9 cellular contexts compared by ENCODE assay signal in the genomic region with DNA sequence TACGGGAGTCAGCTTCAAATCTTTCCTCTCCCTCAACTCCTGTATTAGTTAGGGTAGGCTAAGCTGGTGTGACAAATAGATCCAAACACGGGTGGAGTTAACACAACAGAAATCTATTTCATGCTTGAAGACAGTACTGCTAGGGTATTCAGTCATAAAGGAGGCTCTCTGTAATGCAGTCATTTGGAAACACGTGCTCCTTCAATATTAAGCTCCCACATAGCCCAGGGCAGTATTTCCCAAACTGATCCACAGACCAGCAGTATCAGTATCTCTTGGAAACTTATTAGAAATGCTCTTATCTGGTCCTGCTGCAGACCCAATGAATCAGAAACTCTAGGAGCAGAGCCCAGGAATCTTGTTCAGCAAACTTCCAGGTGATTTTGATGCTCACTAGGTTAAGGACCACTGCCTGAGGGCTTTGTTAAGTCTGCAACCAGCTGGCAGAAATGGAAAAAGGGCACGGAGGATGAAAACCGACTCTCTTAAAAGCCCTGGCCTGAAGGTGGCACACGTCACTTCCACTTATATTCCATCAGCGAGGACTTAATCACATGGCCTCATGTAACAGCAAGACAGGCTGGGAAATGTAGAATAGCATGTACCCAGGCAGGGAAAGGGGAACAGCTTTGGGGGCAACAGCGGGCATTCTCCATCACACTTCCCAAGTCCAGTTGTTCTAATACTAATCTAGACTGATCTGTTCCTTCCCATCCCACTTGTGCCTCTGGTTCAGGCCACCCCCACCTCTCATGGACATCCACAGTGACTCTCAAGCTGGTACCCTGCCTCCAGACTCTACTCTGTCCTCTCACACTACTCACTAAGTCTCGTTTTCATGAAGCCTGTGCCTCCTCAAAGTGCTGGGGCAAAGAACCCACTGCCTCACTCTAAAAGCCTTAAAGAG. TPM values are rescaled to one million over a fixed set of nuclear protein-coding genes. Genes with fewer than 3 reads are reported as not detected.
DNase-seq lines count a peak whose midpoint lies in the region; TF ChIP-seq lines count a peak whose summit lies in the region.
"Had no signal": no experiment of that assay in that cellular context is flagged by ENCODE, and none has a peak within 500 bp of the region (broad histone marks: within the 10 kb centered on the region; RNA-seq: fewer than 3 reads in every experiment).

No MANE protein-coding gene starts in this region.

- no TSS peak for BruUV-seq in Caco-2 (replicated peaks; lab: Mats Ljungman, UMichigan)

- no peaks in the 10 kb centered on the region for H3K36me3 ChIP-seq in BE2C
- H3K36me3 ChIP-seq in endodermal cell (ENCODE audit: control insufficient read depth, insufficient read depth, low read length), result no peaks in the 10 kb centered on the region
- H3K36me3 ChIP-seq in Peyer's patch, result no peaks in the 10 kb centered on the region
- no peaks in the 10 kb centered on the region for H3K36me3 ChIP-seq in Caco-2 (ENCODE audit: control insufficient read depth, insufficient read depth, low read length)
- H3K36me3 ChIP-seq: brain microvascular endothelial cell had no signal

- POLR2A ChIA-PET in Caco-2 (lab: Charles Lee), result no interaction called here

- WGBS in endodermal cell (ENCODE audit: insufficient coverage in 1 of 2, insufficient read length in 1 of 2), 2 experiments, result 88 to 92% methylated on average over 5 to 8 of the region's 9 CpGs

- no peak overlapping the region for H3K9ac ChIP-seq in endodermal cell (ENCODE audit: extremely low read depth, low read length, poor library complexity, severe bottlenecking)

- peaks cover 7% of the 10 kb centered on the region for H3K4me1 Mint-ChIP-seq in endodermal cell
- H3K4me1 Mint-ChIP-seq in Caco-2 (ENCODE audit: low read depth, unreplicated experiment), result no peaks in the 10 kb centered on the region

- H3K27me3 ChIP-seq in BE2C (no peaks in the 10 kb centered on the region), endodermal cell (ENCODE audit: control insufficient read depth, insufficient read depth, low read length, poor library complexity, severe bottlenecking) (no peaks in the 10 kb centered on the region), Peyer's patch (no peaks in the 10 kb centered on the region), Caco-2 (replicated peaks; ENCODE audit: control insufficient read depth, insufficient read depth, low read length) (0 out of 2 replicates have a peak, but pooled peaks cover 1% of the 10 kb centered on the region)
- H3K27me3 ChIP-seq: brain microvascular endothelial cell had no signal

- no peaks in the 10 kb centered on the region for H3K9me3 Mint-ChIP-seq in endodermal cell
- H3K9me3 Mint-ChIP-seq in Caco-2 (ENCODE audit: unreplicated experiment), result no peaks in the 10 kb centered on the region

- H3K36me3 Mint-ChIP-seq in endodermal cell (ENCODE audit: low read depth) (no peaks in the 10 kb centered on the region), Caco-2 (ENCODE audit: insufficient read depth, unreplicated experiment) (no peaks in the 10 kb centered on the region)

- TF ChIP-seq POLR2A in Peyer's patch (IDR thresholded peaks at IDR 0.05), result no peak

- H3K4me3 ChIP-seq in BE2C (ENCODE audit: low read depth, low read length) (no peak overlapping the region), endodermal cell (ENCODE audit: low read length) (no peak overlapping the region), Peyer's patch (no peak overlapping the region), Caco-2 (ENCODE audit: low read depth, low read length) (no peak overlapping the region)

- H3K4me3 Mint-ChIP-seq in endodermal cell, result no peak overlapping the region
- no peak overlapping the region for H3K4me3 Mint-ChIP-seq in Caco-2 (ENCODE audit: unreplicated experiment)

- H3K9me3 ChIP-seq in BE2C (no peaks in the 10 kb centered on the region), endodermal cell (ENCODE audit: control insufficient read depth, low read length) (no peaks in the 10 kb centered on the region), Peyer's patch (no peaks in the 10 kb centered on the region), Caco-2 (no peaks in the 10 kb centered on the region)

- DNase-seq in BE2C (peak; percentile 44), GDM1 (lab: John Stamatoyannopoulos, UW) (peak; percentile 13), NCI-H524 treated with DMSO at 0.1 percent for 48 hours (lab: John Stamatoyannopoulos, UW) (peak; percentile 42), endodermal cell (peak; percentile 55), Peyer's patch (no peak), SW 1271 (lab: John Stamatoyannopoulos, UW) (no peak), NCI-H2196 treated with DMSO at 0.1 percent for 48 hours (lab: John Stamatoyannopoulos, UW; ENCODE audit: unreplicated experiment) (no peak), Caco-2 (no peak)
- DNase-seq: brain microvascular endothelial cell had no signal

- peaks cover 2% of the 10 kb centered on the region for H3K27me3 Mint-ChIP-seq in endodermal cell (ENCODE audit: insufficient read depth)
- H3K27me3 Mint-ChIP-seq in Caco-2 (ENCODE audit: insufficient read depth, unreplicated experiment), result peaks cover 7% of the 10 kb centered on the region

- TF ChIP-seq CTCF in BE2C (IDR thresholded peaks at IDR 0.05; ENCODE audit: low read depth, low read length), result peak; percentile 30; the same call in 1 of the 2 replicates
- no peak for TF ChIP-seq CTCF in endodermal cell (conservative IDR thresholded peaks at IDR 0.05)
- TF ChIP-seq CTCF in Peyer's patch (IDR thresholded peaks at IDR 0.05), result no peak
- TF ChIP-seq CTCF in Caco-2 (IDR thresholded peaks at IDR 0.05; ENCODE audit: insufficient read depth in 1 of 2, low read depth in 1 of 2, low read length in 1 of 2, severe bottlenecking in 1 of 2, unreplicated experiment in 1 of 2), result no peak

- intact Hi-C loops in Caco-2 (cut with micrococcal nuclease; ENCODE audit: unreplicated experiment), result no loop called here

- H3K27ac ChIP-seq in endodermal cell (ENCODE audit: low read depth, low read length) (no peak overlapping the region), Peyer's patch (no peak overlapping the region)
- H3K27ac ChIP-seq: brain microvascular endothelial cell had no signal

- peaks cover 25% of the 10 kb centered on the region for H3K4me1 ChIP-seq in BE2C
- no peaks in the 10 kb centered on the region for H3K4me1 ChIP-seq in endodermal cell (ENCODE audit: control insufficient read depth, insufficient read depth, low read length)
- H3K4me1 ChIP-seq in Peyer's patch, result peaks cover 0 to 6% (median 0%) of the 10 kb centered on the region in 4 donors
- peaks cover 10% of the 10 kb centered on the region for H3K4me1 ChIP-seq in Caco-2

- CTCF ChIA-PET in Caco-2 (lab: Charles Lee), result interaction anchor here (0.8 kb wide), 1 partner anchor 120 kb away, joined by 3 read pairs; no protein-coding TSS in a partner anchor

- H3K27ac Mint-ChIP-seq in endodermal cell, result no peak overlapping the region
- H3K27ac Mint-ChIP-seq in Caco-2 (ENCODE audit: unreplicated experiment), result no peak overlapping the region

RNA-seq across cellular contexts. Expression of gene RIC8B, which starts 38.2 kb away (rescaled TPM):
- 10.3 TPM for polyA plus RNA-seq in BE2C (2012; ENCODE audit: insufficient read depth, insufficient read length, low read depth)
- total RNA-seq in endodermal cell (10 to 100 TPM; 19.6 to 23.3 TPM), Peyer's patch (10 to 100 TPM in 3 of 4 donors, 1 to 10 TPM in 1; 9.5 to 23.1 (median 16.2) TPM), Caco-2 (2022) (7.8 and 7.9 TPM in 2 replicates)
- 25.6 TPM for polyA plus RNA-seq in endodermal cell (2013, experiment 1 of 2)
- 23.2 TPM for polyA plus RNA-seq in endodermal cell (2013, experiment 2 of 2)

Comparison
In these comparisons a context has a peak if more than half of its experiments do, and no peak if none do; other contexts are left out.
1. DNase-seq: peak in BE2C (single experiment), GDM1 (single experiment), NCI-H524 treated with DMSO at 0.1 percent for 48 hours (single experiment) and endodermal cell (single experiment); none in Peyer's patch (0 of 3), SW 1271 (0 of 2), NCI-H2196 treated with DMSO at 0.1 percent for 48 hours (single experiment) and Caco-2 (0 of 2).